24 cellular contexts compared by ENCODE assay signal in the genomic region with DNA sequence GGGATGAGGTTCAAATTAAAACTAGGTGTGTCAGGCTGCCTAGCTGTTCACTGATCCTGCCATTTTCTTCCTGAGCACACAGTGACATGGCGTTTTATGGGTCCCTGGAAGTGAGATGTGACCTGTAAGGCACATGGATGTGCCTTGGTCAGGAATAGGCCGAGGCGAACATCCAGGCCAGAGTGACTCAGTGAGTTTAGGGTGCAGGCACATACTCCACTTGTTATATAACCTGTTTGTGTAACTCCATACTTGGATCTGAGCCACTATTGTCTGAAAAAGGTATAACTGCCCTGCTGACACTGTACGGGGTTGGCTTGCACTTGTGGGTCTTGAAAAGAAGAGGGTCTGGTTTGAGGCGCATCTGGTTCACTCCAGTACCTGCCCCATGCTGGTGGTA.
DNase-seq lines count a peak whose midpoint lies in the region; ATAC-seq, FAIRE-seq and TF ChIP-seq lines count a peak whose summit lies in the region.
"Had no signal": no experiment of that assay in that cellular context is flagged by ENCODE, and none has a peak within 500 bp of the region (broad histone marks: within the 10 kb centered on the region; RNA-seq: fewer than 3 reads in every experiment).

No MANE protein-coding gene starts in this region.

- H2BK12ac ChIP-seq in mesenchymal stem cell (ENCODE audit: low read length in 2 of 2): no peak overlapping the region

- no peaks in the 10 kb centered on the region for H3F3A ChIP-seq in GM23338 (replicated peaks; ENCODE audit: low read depth)

- no peak for TF ChIP-seq CTCF in GM23338 (conservative IDR thresholded peaks at IDR 0.05; ENCODE audit: low read depth in 2 of 2)

- H2BK15ac ChIP-seq in mesenchymal stem cell (ENCODE audit: low read depth, poor library complexity, severe bottlenecking): no peak overlapping the region

- FAIRE-seq in RCC 7860 (lab: Jason Lieb, UNC): no peak
- FAIRE-seq: A204.1, D721Med, G401.6, GM12891, GM18507, K562 had no signal

- no peaks in the 10 kb centered on the region for H3K36me3 Mint-ChIP-seq in GM23338 (ENCODE audit: low read depth)
- H3K36me3 Mint-ChIP-seq: CD4-positive, CD25-positive, alpha-beta regulatory T cell; CD8-positive, alpha-beta memory T cell had no signal

- peaks cover 5% of the 10 kb centered on the region for H3K27me3 Mint-ChIP-seq in GM23338 (ENCODE audit: insufficient read depth, low read depth, poor library complexity)
- H3K27me3 Mint-ChIP-seq: CD4-positive, CD25-positive, alpha-beta regulatory T cell; CD8-positive, alpha-beta memory T cell had no signal

- H2BK120ac ChIP-seq in mesenchymal stem cell (ENCODE audit: low read depth, low read length): no peak overlapping the region

- H3K4me2 ChIP-seq in GM23338: no peak overlapping the region
- H3K4me2 ChIP-seq in mesenchymal stem cell (ENCODE audit: low read length, poor library complexity, severe bottlenecking): no peak overlapping the region

- H4K20me1 ChIP-seq in GM23338 (replicated peaks; ENCODE audit: insufficient read depth): no peaks in the 10 kb centered on the region

- no peak overlapping the region for H2AK5ac ChIP-seq in mesenchymal stem cell (ENCODE audit: low read length, severe bottlenecking)

- H3K9me2 ChIP-seq in GM23338 (ENCODE audit: insufficient read depth): no peaks in the 10 kb centered on the region

- H3K27ac ChIP-seq in GM23338 (ENCODE audit: low read depth) (no peak overlapping the region), subcutaneous abdominal adipose tissue (ENCODE audit: low read depth, low read length) (peak overlapping the region; percentile 77), mesenchymal stem cell (ENCODE audit: low read length, poor library complexity, severe bottlenecking) (no peak overlapping the region)

- H3K36me3 ChIP-seq in GM23338 (ENCODE audit: insufficient read depth): no peaks in the 10 kb centered on the region
- H3K36me3 ChIP-seq in subcutaneous abdominal adipose tissue (ENCODE audit: control insufficient read depth in 5 of 5, insufficient read depth in 5 of 5, low read length in 5 of 5): no peaks in the 10 kb centered on the region
- no peaks in the 10 kb centered on the region for H3K36me3 ChIP-seq in mesenchymal stem cell (ENCODE audit: control insufficient read depth in 1 of 2, insufficient read depth in 2 of 2, low read depth in 1 of 2, low read length in 2 of 2)
- H3K36me3 ChIP-seq: BE2C had no signal

- H3K9me3 Mint-ChIP-seq in GM23338: no peaks in the 10 kb centered on the region

- no peaks in the 10 kb centered on the region for H3K79me1 ChIP-seq in mesenchymal stem cell (replicated peaks; ENCODE audit: low read length, poor library complexity, severe bottlenecking)

- H2BK5ac ChIP-seq in mesenchymal stem cell (ENCODE audit: low read depth, low read length, poor library complexity, severe bottlenecking): no peak overlapping the region

- H2AFZ ChIP-seq in GM23338: peak overlapping the region; percentile 21; the same call in 1 of the 2 replicates
- H2AFZ ChIP-seq in mesenchymal stem cell (ENCODE audit: low read depth, low read length): no peak overlapping the region

- H3K27ac Mint-ChIP-seq in GM23338: 0 out of 2 replicates have a peak overlapping the region, but pooled peaks have one; percentile 18
- H3K27ac Mint-ChIP-seq: CD4-positive, CD25-positive, alpha-beta regulatory T cell; CD8-positive, alpha-beta memory T cell; HFFc6 had no signal

- no peak overlapping the region for H3K14ac ChIP-seq in mesenchymal stem cell (ENCODE audit: low read length in 2 of 2)

- TF ChIP-seq POLR2A in GM18505 (IDR thresholded peaks at IDR 0.05; ENCODE audit: borderline replicate concordance, extremely low read depth, insufficient read depth, insufficient read length): no peak

- H3K4ac ChIP-seq in mesenchymal stem cell (ENCODE audit: low read depth in 1 of 2, low read length in 2 of 2): no peak overlapping the region

- no peak overlapping the region for H4K8ac ChIP-seq in mesenchymal stem cell (ENCODE audit: low read length)

- no peaks in the 10 kb centered on the region for H3K4me1 Mint-ChIP-seq in GM23338
- H3K4me1 Mint-ChIP-seq: CD4-positive, CD25-positive, alpha-beta regulatory T cell; CD8-positive, alpha-beta memory T cell had no signal

- peak overlapping the region in 1 of 5 donors; percentile 37 for H3K9ac ChIP-seq in subcutaneous abdominal adipose tissue (ENCODE audit: low read length in 5 of 5)
- no peak overlapping the region for H3K9ac ChIP-seq in mesenchymal stem cell (ENCODE audit: low read length)

- ATAC-seq in GM23338 (no peak), HG02588 (IDR thresholded peaks at IDR 0.05; ENCODE audit: unreplicated experiment) (no peak), GM18505 (IDR thresholded peaks at IDR 0.05; ENCODE audit: unreplicated experiment) (no peak)
- ATAC-seq: HCT116, K562 had no signal

- H3K4me1 ChIP-seq in GM23338 (ENCODE audit: insufficient read depth): no peaks in the 10 kb centered on the region
- H3K4me1 ChIP-seq in subcutaneous abdominal adipose tissue (ENCODE audit: control insufficient read depth in 5 of 5, insufficient read depth in 5 of 5, low read length in 5 of 5): peaks cover 0 to 34% (median 13%) of the 10 kb centered on the region in 5 donors
- H3K4me1 ChIP-seq in mesenchymal stem cell (ENCODE audit: control insufficient read depth, insufficient read depth, low read depth, low read length): peaks cover 2% of the 10 kb centered on the region
- H3K4me1 ChIP-seq: BE2C had no signal

- H3K18ac ChIP-seq in mesenchymal stem cell (ENCODE audit: low read depth in 1 of 2, low read length in 2 of 2): no peak overlapping the region

- H3K23ac ChIP-seq in mesenchymal stem cell (ENCODE audit: low read length in 2 of 2): no peak overlapping the region

- WGBS in mesenchymal stem cell: 83% methylated on average over 5 of the region's 5 CpGs

- H3K79me2 ChIP-seq in GM23338 (replicated peaks; ENCODE audit: insufficient read depth): no peaks in the 10 kb centered on the region

- H3K27me3 ChIP-seq in GM23338 (ENCODE audit: insufficient read depth) (no peaks in the 10 kb centered on the region), subcutaneous abdominal adipose tissue (ENCODE audit: control insufficient read depth in 5 of 5, insufficient read depth in 4 of 5, low read length in 5 of 5) (no peaks in the 10 kb centered on the region), mesenchymal stem cell (ENCODE audit: control insufficient read depth in 1 of 2, insufficient read depth in 1 of 2, low read length in 2 of 2) (peaks cover 0 to 33% of the 10 kb centered on the region in 2 experiments)
- H3K27me3 ChIP-seq: BE2C had no signal

- no peak overlapping the region for H4K91ac ChIP-seq in mesenchymal stem cell (ENCODE audit: low read length)

- no peak overlapping the region for H3K4me3 Mint-ChIP-seq in GM23338
- H3K4me3 Mint-ChIP-seq: CD4-positive, CD25-positive, alpha-beta regulatory T cell; CD8-positive, alpha-beta memory T cell; HFFc6 had no signal

- H3K4me3 ChIP-seq in GM23338: no peak overlapping the region
- H3K4me3 ChIP-seq in subcutaneous abdominal adipose tissue (ENCODE audit: low read depth in 1 of 5, low read length in 5 of 5): no peak overlapping the region
- H3K4me3 ChIP-seq in mesenchymal stem cell (ENCODE audit: insufficient read depth in 1 of 2, low read depth in 1 of 2, low read length in 2 of 2): no peak overlapping the region
- H3K4me3 ChIP-seq: K562 had no signal

- H3K9me3 ChIP-seq in subcutaneous abdominal adipose tissue (ENCODE audit: control insufficient read depth in 5 of 5, low read length in 5 of 5): no peaks in the 10 kb centered on the region
- H3K9me3 ChIP-seq in mesenchymal stem cell (ENCODE audit: control insufficient read depth, low read length): no peaks in the 10 kb centered on the region
- H3K9me3 ChIP-seq: BE2C had no signal

- DNase-seq in GM23338 (ENCODE audit: low spot score): no peak
- peak; percentile 27 for DNase-seq in RCC 7860 (ENCODE audit: low spot score)
- DNase-seq in kidney tubule cell (ENCODE audit: low spot score): peak; percentile 65
- no peak for DNase-seq in mesenchymal stem cell
- DNase-seq: ACHN; BE2C; C1 segment of cervical spinal cord; CD4-positive, CD25-positive, alpha-beta regulatory T cell; CD8-positive, alpha-beta memory T cell; COR-L47; GOT3; H7; HFFc6; IMR-90 had no signal

TF ChIP-seq in GM23338, 12 proteins besides CTCF, POLR2A, EP300 and RAD21:
- TF ChIP-seq NANOG (IDR thresholded peaks at IDR 0.05; ENCODE audit: borderline replicate concordance): no peak
- no peak for TF ChIP-seq EZH2phosphoT487 (IDR thresholded peaks at IDR 0.05; ENCODE audit: unreplicated experiment)
- no peak for TF ChIP-seq CREB1 (CRISPR knock-in tag; IDR thresholded peaks at IDR 0.05; ENCODE audit: low read depth)

Comparison
In these comparisons a context has a peak if more than half of its experiments do, and no peak if none do; other contexts are left out.
1. DNase-seq: peak in RCC 7860 (single experiment) and kidney tubule cell (single experiment); none in GM23338 (single experiment) and mesenchymal stem cell (single experiment).